Comparison of ENCODE assay signal across 21 cellular contexts in the genomic region with DNA sequence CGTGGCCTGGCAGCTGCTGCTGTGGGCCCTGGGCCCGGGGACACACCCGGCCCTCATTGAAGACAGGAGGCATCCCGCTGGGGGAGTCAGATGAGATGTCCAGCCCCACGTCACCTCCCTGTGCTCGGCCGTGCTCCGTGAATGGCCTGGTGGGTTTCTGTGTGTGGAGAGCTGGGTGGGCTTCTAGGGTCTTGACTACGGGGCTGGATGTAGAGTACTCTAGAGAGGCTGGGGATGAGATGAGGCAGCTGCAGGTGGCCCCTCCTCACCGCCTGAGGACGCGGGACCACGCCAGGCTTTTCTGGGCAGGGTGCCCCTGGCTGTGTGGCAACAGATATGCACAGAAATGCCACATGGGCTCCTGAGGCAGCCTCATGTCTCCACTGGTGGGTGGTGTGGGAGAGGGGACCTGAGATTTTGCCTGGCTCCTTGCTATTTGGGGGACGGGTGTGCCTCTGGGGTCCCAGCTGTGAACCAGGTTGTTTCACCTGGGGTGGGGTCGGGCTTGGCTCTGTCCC. TPM values are rescaled to one million over a fixed set of nuclear protein-coding genes. Genes with fewer than 3 reads are reported as not detected.
"Had no signal": no experiment of that assay in that cellular context is flagged by ENCODE, and none has a peak within 500 bp of the region (broad histone marks: within the 10 kb centered on the region; RNA-seq: fewer than 3 reads in every experiment).

No MANE protein-coding gene starts in this region.

- H3K4me1 ChIP-seq: adrenal gland, lower lobe of right lung, prostate gland, transverse colon had no signal

- H3K27ac ChIP-seq: adrenal gland, lower lobe of right lung, prostate gland, spleen, transverse colon had no signal

- H3K4me3 ChIP-seq: adrenal gland, lower lobe of right lung, prostate gland, spleen, transverse colon had no signal

- H3K9me3 ChIP-seq: adrenal gland, lower lobe of right lung, prostate gland had no signal

- H3K36me3 ChIP-seq: adrenal gland, lower lobe of right lung, prostate gland, spleen, transverse colon had no signal

- DNase-seq: activated naive CD4-positive, alpha-beta T cell treated with anti-CD3 and anti-CD28 coated beads, Interleukin-2, amount 50 U/mL, for 16 hours; activated T-cell treated with anti-CD3 and anti-CD28 coated beads, Interleukin-2, amount 50 U/mL, for 1 hour; adrenal gland; central memory CD4-positive, alpha-beta T cell; cortex of kidney; effector memory CD8-positive, alpha-beta T cell; hippocampal formation; immature natural killer cell; left cardiac atrium; midbrain; naive B cell; stimulated activated CD4-positive, alpha-beta T cell treated with anti-CD3 and anti-CD28 coated beads, Interleukin-2, amount 100 ng/mL, for 24 hours; stimulated activated naive CD4-positive, alpha-beta T cell; substantia nigra; T-helper 17 cell; transverse colon had no signal

- H3K4me3 Mint-ChIP-seq: effector memory CD8-positive, alpha-beta T cell; immature natural killer cell; naive B cell; T-helper 17 cell had no signal

- H3K27ac Mint-ChIP-seq: effector memory CD8-positive, alpha-beta T cell; immature natural killer cell; naive B cell; T-helper 17 cell had no signal

- ATAC-seq: effector memory CD8-positive, alpha-beta T cell; lower lobe of right lung; T-helper 17 cell had no signal

RNA-seq across cellular contexts. Expression of a gene that starts 8.4 kb away (rescaled TPM):
- total RNA-seq: adrenal gland, epithelial cell of proximal tubule, left cardiac atrium, lower lobe of right lung, omental fat pad, spleen, T-helper 17 cell, transverse colon had no signal
- polyA plus RNA-seq: adrenal gland, immature natural killer cell, spleen had no signal
